30 cellular contexts compared by ENCODE assay signal in the genomic region with DNA sequence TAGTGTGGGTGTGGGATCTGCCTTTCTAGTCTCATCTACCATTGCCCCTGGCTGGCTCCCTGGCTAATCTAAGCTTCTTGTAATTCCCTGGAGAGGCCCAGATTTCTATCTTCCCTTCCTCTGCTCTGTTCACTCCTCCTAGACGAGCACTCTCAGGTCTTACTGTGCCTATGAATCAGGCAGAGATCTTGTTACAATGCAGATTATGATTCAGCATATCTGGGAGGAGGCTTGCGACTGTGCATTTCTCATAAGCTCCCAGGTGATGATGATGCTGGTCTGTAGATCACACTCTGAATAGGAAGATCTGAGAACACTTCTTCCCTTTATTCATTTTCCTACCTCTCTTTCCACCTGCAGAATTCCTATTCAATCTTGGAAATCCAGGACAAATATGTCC.
"Had no signal": no experiment of that assay in that cellular context is flagged by ENCODE, and none has a peak within 500 bp of the region (broad histone marks: within the 10 kb centered on the region; RNA-seq: fewer than 3 reads in every experiment).

No MANE protein-coding gene starts in this region.

- H3K27me3 Mint-ChIP-seq: activated CD4-positive, alpha-beta memory T cell treated with anti-CD3 and anti-CD28 coated beads, Interleukin-2, amount 10 ng/mL, durations not matched to agents 7 days and 5 days; activated CD4-positive, alpha-beta T cell treated with anti-CD3 and anti-CD28 coated beads, Interleukin-2, amount 10 ng/mL, durations not matched to agents 7 days and 5 days; activated naive CD4-positive, alpha-beta T cell treated with anti-CD3 and anti-CD28 coated beads, Interleukin-2, amount 10 ng/mL, durations not matched to agents 7 days and 5 days; activated naive CD8-positive, alpha-beta T cell treated with anti-CD3 and anti-CD28 coated beads, Interleukin-2, amount 10 ng/mL, durations not matched to agents 7 days and 5 days; activated T-cell treated with anti-CD3 and anti-CD28 coated beads, Interleukin-2, amount 50 U/mL, for 24 hours had no signal

- H3K36me3 ChIP-seq: ascending aorta, esophagus muscularis mucosa, left lung, lower lobe of right lung, neutrophil, pancreas, stomach, thyroid gland, upper lobe of left lung, vagina had no signal

- H3K36me3 Mint-ChIP-seq: activated naive CD4-positive, alpha-beta T cell treated with anti-CD3 and anti-CD28 coated beads, Interleukin-2, amount 10 ng/mL, durations not matched to agents 7 days and 5 days; activated naive CD8-positive, alpha-beta T cell treated with anti-CD3 and anti-CD28 coated beads, Interleukin-2, amount 10 ng/mL, durations not matched to agents 7 days and 5 days; brain; stimulated activated naive B cell treated with anti-CD40 and anti-IgM and Interleukin-4, amounts not matched to agents 10 μg/mL and 1 μg/mL and 100 μg/mL, for 72 hours had no signal

- H3K4me1 ChIP-seq: ascending aorta, left lung, lower lobe of right lung, pancreas, stomach, upper lobe of left lung, vagina had no signal

- H3K9me3 ChIP-seq: pancreas, thyroid gland, vagina had no signal

- H3K27me3 ChIP-seq: ascending aorta, esophagus muscularis mucosa, left lung, neutrophil, pancreas, stomach, thyroid gland, upper lobe of left lung, vagina had no signal

- DNase-seq: activated CD4-positive, alpha-beta memory T cell treated with anti-CD3 and anti-CD28 coated beads, Interleukin-2, amount 10 ng/mL, durations not matched to agents 7 days and 5 days; activated CD4-positive, alpha-beta T cell treated with anti-CD3 and anti-CD28 coated beads for 1 hour; activated CD4-positive, alpha-beta T cell treated with anti-CD3 and anti-CD28 coated beads, Interleukin-2, amount 10 ng/mL, durations not matched to agents 7 days and 5 days; activated CD8-positive, alpha-beta memory T cell treated with anti-CD3 and anti-CD28 coated beads, Interleukin-2, amount 50 U/mL, for 48 hours; activated gamma-delta T cell; activated naive CD4-positive, alpha-beta T cell treated with anti-CD3 and anti-CD28 coated beads, Interleukin-2, amount 10 ng/mL, durations not matched to agents 7 days and 5 days; activated naive CD8-positive, alpha-beta T cell treated with anti-CD3 and anti-CD28 coated beads, Interleukin-2, amount 10 ng/mL, durations not matched to agents 7 days and 5 days; activated T-cell treated with anti-CD3 and anti-CD28 coated beads, Interleukin-2, amount 50 U/mL, for 24 hours; caudate nucleus; cortex of kidney; foreskin melanocyte; left lung; lower lobe of right lung; mesendoderm; nephron progenitor cell; pancreas; right cardiac atrium; stimulated activated CD4-positive, alpha-beta T cell treated with anti-CD3 and anti-CD28 coated beads, Interleukin-15, amount 100 ng/mL, for 24 hours; stimulated activated CD4-positive, alpha-beta T cell treated with anti-CD3 and anti-CD28 coated beads, Interleukin-2, amount 100 ng/mL, for 24 hours; stimulated activated naive B cell treated with anti-CD40 and anti-IgM and Interleukin-4, amounts not matched to agents 10 μg/mL and 1 μg/mL and 100 μg/mL, for 72 hours; stomach; thyroid gland had no signal

- H3K4me1 Mint-ChIP-seq: activated CD4-positive, alpha-beta memory T cell treated with anti-CD3 and anti-CD28 coated beads, Interleukin-2, amount 10 ng/mL, durations not matched to agents 7 days and 5 days; activated CD4-positive, alpha-beta T cell treated with anti-CD3 and anti-CD28 coated beads, Interleukin-2, amount 10 ng/mL, durations not matched to agents 7 days and 5 days; activated naive CD4-positive, alpha-beta T cell treated with anti-CD3 and anti-CD28 coated beads, Interleukin-2, amount 10 ng/mL, durations not matched to agents 7 days and 5 days; activated naive CD8-positive, alpha-beta T cell treated with anti-CD3 and anti-CD28 coated beads, Interleukin-2, amount 10 ng/mL, durations not matched to agents 7 days and 5 days; brain; nephron progenitor cell; stimulated activated naive B cell treated with anti-CD40 and anti-IgM and Interleukin-4, amounts not matched to agents 10 μg/mL and 1 μg/mL and 100 μg/mL, for 72 hours had no signal

- H3K4me3 Mint-ChIP-seq: activated CD4-positive, alpha-beta memory T cell treated with anti-CD3 and anti-CD28 coated beads, Interleukin-2, amount 10 ng/mL, durations not matched to agents 7 days and 5 days; activated CD4-positive, alpha-beta T cell treated with anti-CD3 and anti-CD28 coated beads, Interleukin-2, amount 10 ng/mL, durations not matched to agents 7 days and 5 days; activated naive CD4-positive, alpha-beta T cell treated with anti-CD3 and anti-CD28 coated beads, Interleukin-2, amount 10 ng/mL, durations not matched to agents 7 days and 5 days; activated naive CD8-positive, alpha-beta T cell treated with anti-CD3 and anti-CD28 coated beads, Interleukin-2, amount 10 ng/mL, durations not matched to agents 7 days and 5 days; activated T-cell treated with anti-CD3 and anti-CD28 coated beads, Interleukin-2, amount 50 U/mL, for 24 hours; brain; nephron progenitor cell; stimulated activated naive B cell treated with anti-CD40 and anti-IgM and Interleukin-4, amounts not matched to agents 10 μg/mL and 1 μg/mL and 100 μg/mL, for 72 hours had no signal

- FAIRE-seq: endothelial cell of umbilical vein, islet of Langerhans, pancreas had no signal

- ATAC-seq: left lung; lower lobe of right lung; pancreas; right cardiac atrium; stimulated activated naive B cell treated with anti-CD40 and anti-IgM and Interleukin-4, amounts not matched to agents 10 μg/mL and 1 μg/mL and 100 μg/mL, for 72 hours had no signal

- H3K27ac ChIP-seq: ascending aorta, esophagus muscularis mucosa, left lung, lower lobe of right lung, neutrophil, pancreas, stomach, thyroid gland, upper lobe of left lung, vagina had no signal

- H3K4me3 ChIP-seq: ascending aorta, esophagus muscularis mucosa, left lung, lower lobe of right lung, pancreas, stomach, thyroid gland, upper lobe of left lung, vagina had no signal

- H3K27ac Mint-ChIP-seq: activated CD4-positive, alpha-beta memory T cell treated with anti-CD3 and anti-CD28 coated beads, Interleukin-2, amount 10 ng/mL, durations not matched to agents 7 days and 5 days; activated CD4-positive, alpha-beta T cell treated with anti-CD3 and anti-CD28 coated beads, Interleukin-2, amount 10 ng/mL, durations not matched to agents 7 days and 5 days; activated naive CD4-positive, alpha-beta T cell treated with anti-CD3 and anti-CD28 coated beads, Interleukin-2, amount 10 ng/mL, durations not matched to agents 7 days and 5 days; activated naive CD8-positive, alpha-beta T cell treated with anti-CD3 and anti-CD28 coated beads, Interleukin-2, amount 10 ng/mL, durations not matched to agents 7 days and 5 days; activated T-cell treated with anti-CD3 and anti-CD28 coated beads, Interleukin-2, amount 50 U/mL, for 24 hours; brain; nephron progenitor cell; stimulated activated naive B cell treated with anti-CD40 and anti-IgM and Interleukin-4, amounts not matched to agents 10 μg/mL and 1 μg/mL and 100 μg/mL, for 72 hours had no signal
